Comparison of ENCODE assay signal across 15 cellular contexts in the genomic region with DNA sequence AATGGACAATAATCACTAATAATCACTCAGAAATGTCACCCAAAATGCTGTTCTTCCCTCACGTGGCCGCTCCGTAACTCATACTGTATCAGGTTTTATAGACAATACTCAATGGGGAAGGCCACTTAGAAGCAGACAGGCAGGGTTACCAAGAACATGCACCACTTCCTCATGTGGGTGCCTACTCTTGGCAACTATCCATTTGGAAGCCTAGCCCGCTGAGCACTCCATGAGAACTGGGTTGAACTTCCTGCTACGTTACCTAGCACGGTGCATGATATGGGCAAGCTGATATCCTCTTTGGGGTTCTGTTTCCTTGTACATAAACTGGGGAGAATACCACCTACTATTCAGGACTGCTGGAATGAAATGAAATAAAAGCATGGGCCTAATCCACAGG. TPM values are rescaled to one million over a fixed set of nuclear protein-coding genes. Genes with fewer than 3 reads are reported as not detected.
A peak's percentile ranks its signal among the peaks of the same experiment; 100 is the strongest.
DNase-seq lines count a peak whose midpoint lies in the region; ATAC-seq and TF ChIP-seq lines count a peak whose summit lies in the region.
"Had no signal": no experiment of that assay in that cellular context is flagged by ENCODE, and none has a peak within 500 bp of the region (broad histone marks: within the 10 kb centered on the region; RNA-seq: fewer than 3 reads in every experiment).

No MANE protein-coding gene starts in this region.

- no peaks in the 10 kb centered on the region for H3K9me3 ChIP-seq in gastroesophageal sphincter
- H3K9me3 ChIP-seq: adrenal gland, BE2C had no signal

- TF ChIP-seq CTCF in NB4 (IDR thresholded peaks at IDR 0.05; ENCODE audit: low read depth, low read length) (no peak), gastroesophageal sphincter (IDR thresholded peaks at IDR 0.05) (no peak), nephron progenitor cell (IDR thresholded peaks at IDR 0.05) (no peak), WTC11 (IDR thresholded peaks at IDR 0.05) (no peak)

- no peak for TF ChIP-seq EP300 in gastroesophageal sphincter (IDR thresholded peaks at IDR 0.05)

- H3K4me3 Mint-ChIP-seq in nephron progenitor cell = no peak overlapping the region
- H3K4me3 Mint-ChIP-seq in WTC11 = no peak overlapping the region

- H3K9me3 Mint-ChIP-seq in nephron progenitor cell = peaks cover 23% of the 10 kb centered on the region
- peaks cover 12% of the 10 kb centered on the region for H3K9me3 Mint-ChIP-seq in WTC11

- H3K27ac Mint-ChIP-seq in nephron progenitor cell (peak overlapping the region; percentile 37), WTC11 (no peak overlapping the region)

- H3K4me1 Mint-ChIP-seq in nephron progenitor cell (peaks cover 25% of the 10 kb centered on the region), WTC11 (peaks cover 6% of the 10 kb centered on the region; the same call in 1 of the 2 replicates)

- ATAC-seq in gastroesophageal sphincter (peak; percentile 41), WTC11 (no peak), GM21529 (IDR thresholded peaks at IDR 0.05; ENCODE audit: unreplicated experiment) (no peak)

- no peak overlapping the region for H3K27ac ChIP-seq in gastroesophageal sphincter
- H3K27ac ChIP-seq: adrenal gland, WERI-Rb-1 had no signal

- H3K4me3 ChIP-seq in NB4 (ENCODE audit: low read depth, low read length) (no peak overlapping the region), gastroesophageal sphincter (no peak overlapping the region)
- H3K4me3 ChIP-seq: adrenal gland had no signal

- POLR2A ChIA-PET in WTC11 (lab: Charles Lee) = no interaction called here

- peaks cover 91% of the 10 kb centered on the region for H3K36me3 Mint-ChIP-seq in nephron progenitor cell (ENCODE audit: low read depth)
- H3K36me3 Mint-ChIP-seq in WTC11 = peaks cover 35% of the 10 kb centered on the region

- CTCF ChIA-PET in WTC11 (lab: Charles Lee) = no interaction called here

- H3K27me3 Mint-ChIP-seq in nephron progenitor cell (ENCODE audit: low read depth, poor library complexity) (peaks cover 2% of the 10 kb centered on the region), WTC11 (ENCODE audit: low read depth) (no peaks in the 10 kb centered on the region)

- DNase-seq in DMS153 (lab: John Stamatoyannopoulos, UW) (peak; percentile 98), NB4 (ENCODE audit: low read depth) (peak; percentile 17), nephron progenitor cell (no peak), WTC11 (ENCODE audit: low spot score) (no peak), NCI-H1436 (lab: John Stamatoyannopoulos, UW) (no peak)
- no peak for DNase-seq in stimulated activated CD4-positive, alpha-beta T cell treated with anti-CD3 and anti-CD28 coated beads, Interleukin-4, amount 100 ng/mL, for 4 hours
- DNase-seq: activated CD8-positive, alpha-beta memory T cell treated with anti-CD3 and anti-CD28 coated beads, Interleukin-2, amount 50 U/mL, for 48 hours; BE2C; NCI-H1105 treated with DMSO at 0.1 percent for 48 hours; SIG-M5; stimulated activated CD4-positive, alpha-beta T cell treated with anti-CD3 and anti-CD28 coated beads, Interleukin-4, amount 100 ng/mL, for 1 hour; WERI-Rb-1 had no signal

- 84 to 94% methylated on average over 3 to 6 of the region's 6 CpGs for WGBS in gastroesophageal sphincter (ENCODE audit: low coverage in 1 of 2), 2 donors

- no peak for TF ChIP-seq POLR2A in NB4 (IDR thresholded peaks at IDR 0.05; ENCODE audit: extremely low read depth, insufficient read length)
- no peak for TF ChIP-seq POLR2A in gastroesophageal sphincter (IDR thresholded peaks at IDR 0.05)

- H3K27me3 ChIP-seq in gastroesophageal sphincter = no peaks in the 10 kb centered on the region
- H3K27me3 ChIP-seq: adrenal gland, BE2C had no signal

- H3K4me1 ChIP-seq in gastroesophageal sphincter = no peaks in the 10 kb centered on the region
- H3K4me1 ChIP-seq: BE2C had no signal

- peaks cover 0 to 58% of the 10 kb centered on the region in 2 donors for H3K36me3 ChIP-seq in gastroesophageal sphincter

TF ChIP-seq in WTC11, 78 proteins besides CTCF, POLR2A, EP300 and RAD21:
- no peak for TF ChIP-seq ATF2 (CRISPR knock-in tag; IDR thresholded peaks at IDR 0.05; ENCODE audit: borderline replicate concordance, low read depth)
- TF ChIP-seq KAT7 (CRISPR knock-in tag; IDR thresholded peaks at IDR 0.05; ENCODE audit: borderline replicate concordance) = no peak
- no peak for TF ChIP-seq ESRRA (CRISPR knock-in tag; IDR thresholded peaks at IDR 0.05; ENCODE audit: borderline replicate concordance)

RNA-seq across cellular contexts. Expression of gene DAP, which starts 14.3 kb away (rescaled TPM):
- 10 to 100 TPM; 21.8 to 41.9 (median 36.0) TPM for total RNA-seq in gastroesophageal sphincter
- total RNA-seq in WTC11 (2021) = 46.7 to 47.7 TPM (median 47.5 TPM) in 3 replicates

Comparison
In these comparisons a context has a peak if more than half of its experiments do, and no peak if none do; other contexts are left out.
1. DNase-seq: peak in DMS153 (single experiment) and NB4 (single experiment); none in nephron progenitor cell (single experiment), WTC11 (single experiment), stimulated activated CD4-positive, alpha-beta T cell treated with anti-CD3 and anti-CD28 coated beads, Interleukin-4, amount 100 ng/mL, for 4 hours (0 of 2) and NCI-H1436 (single experiment).